ENCODE assay signal across 8 cellular contexts in genomic region chr7:66920256-66920655, GRCh38. TPM values are rescaled to one million over a fixed set of nuclear protein-coding genes. Genes with fewer than 3 reads are reported as not detected.
DNase-seq lines count a peak whose midpoint lies in the region; ATAC-seq and TF ChIP-seq lines count a peak whose summit lies in the region.

No MANE protein-coding gene starts in this region.

- H3K9me3 ChIP-seq in cardiac muscle cell (ENCODE audit: low read depth): no peaks in the 10 kb centered on the region

- ATAC-seq in left ventricle myocardium superior: no peak
- no peak for ATAC-seq in memory B cell (ENCODE audit: low read depth)

- peaks cover 4% of the 10 kb centered on the region for H3K27me3 Mint-ChIP-seq in activated naive CD8-positive, alpha-beta T cell treated with anti-CD3 and anti-CD28 coated beads for 36 hours
- no peaks in the 10 kb centered on the region for H3K27me3 Mint-ChIP-seq in memory B cell

- DNase-seq in cardiac muscle cell (ENCODE audit: low read depth in 1 of 2, low spot score in 1 of 2) (no peak), left ventricle myocardium superior (no peak), memory B cell (ENCODE audit: low spot score in 2 of 2) (no peak), HT-29 (ENCODE audit: low spot score) (no peak)
- DNase-seq in activated naive CD8-positive, alpha-beta T cell treated with anti-CD3 and anti-CD28 coated beads for 36 hours: no peak
- no peak for DNase-seq in stimulated activated CD4-positive, alpha-beta T cell treated with anti-CD3 and anti-CD28 coated beads, Interleukin-4, amount 100 ng/mL, for 1 hour
- no peak for DNase-seq in activated effector memory CD4-positive, alpha-beta T cell treated with anti-CD3 and anti-CD28 coated beads, Interleukin-2, amount 50 U/mL, for 16 hours

- H3K4me1 ChIP-seq in cardiac muscle cell (ENCODE audit: low read depth) (peaks cover 10% of the 10 kb centered on the region), urinary bladder (ENCODE audit: insufficient read depth) (peaks cover 4% of the 10 kb centered on the region)

- H3K4me3 Mint-ChIP-seq in activated naive CD8-positive, alpha-beta T cell treated with anti-CD3 and anti-CD28 coated beads for 36 hours: peak overlapping the region; percentile 69
- no peak overlapping the region for H3K4me3 Mint-ChIP-seq in memory B cell

- intact Hi-C loops in left ventricle myocardium superior (cut with micrococcal nuclease): no loop called here

- H3K36me3 ChIP-seq in cardiac muscle cell (no peaks in the 10 kb centered on the region), urinary bladder (ENCODE audit: insufficient read depth) (no peaks in the 10 kb centered on the region)

- WGBS in urinary bladder: 77% methylated on average over 3 of the region's 3 CpGs

- peaks cover 1% of the 10 kb centered on the region for H3K9me3 Mint-ChIP-seq in activated naive CD8-positive, alpha-beta T cell treated with anti-CD3 and anti-CD28 coated beads for 36 hours
- no peaks in the 10 kb centered on the region for H3K9me3 Mint-ChIP-seq in memory B cell

- no peak for TF ChIP-seq CTCF in cardiac muscle cell (IDR thresholded peaks at IDR 0.05; ENCODE audit: low read depth, low read length)

- peak overlapping the region; percentile 65 for H3K27ac Mint-ChIP-seq in activated naive CD8-positive, alpha-beta T cell treated with anti-CD3 and anti-CD28 coated beads for 36 hours
- H3K27ac Mint-ChIP-seq in memory B cell: peak overlapping the region; percentile 89

- H3K4me3 ChIP-seq in cardiac muscle cell (peak overlapping the region; percentile 98), urinary bladder (ENCODE audit: low read depth, low read length) (peak overlapping the region; percentile 99)

- H3K27me3 ChIP-seq in cardiac muscle cell: no peaks in the 10 kb centered on the region

- H3K27ac ChIP-seq in cardiac muscle cell (no peak overlapping the region), urinary bladder (ENCODE audit: low read depth) (no peak overlapping the region)

- peaks cover 20% of the 10 kb centered on the region for H3K4me1 Mint-ChIP-seq in activated naive CD8-positive, alpha-beta T cell treated with anti-CD3 and anti-CD28 coated beads for 36 hours
- peaks cover 18% of the 10 kb centered on the region for H3K4me1 Mint-ChIP-seq in memory B cell

- peaks cover 22% of the 10 kb centered on the region for H3K36me3 Mint-ChIP-seq in activated naive CD8-positive, alpha-beta T cell treated with anti-CD3 and anti-CD28 coated beads for 36 hours
- peaks cover under 1% of the 10 kb centered on the region for H3K36me3 Mint-ChIP-seq in memory B cell

RNA-seq across cellular contexts. Expression of gene TMEM248, which starts 0.8 kb away (rescaled TPM):
- total RNA-seq in cardiac muscle cell (53.0 and 86.8 TPM in 2 replicates), left ventricle myocardium superior (37.5 TPM), urinary bladder (82.1 TPM)
- polyA plus RNA-seq in cardiac muscle cell (55.7 and 58.1 TPM in 2 replicates), urinary bladder (57.8 TPM)
- total RNA-seq in activated naive CD8-positive, alpha-beta T cell treated with anti-CD3 and anti-CD28 coated beads for 36 hours: 10 to 100 TPM; 80.3 to 82.6 TPM
- total RNA-seq in HT-29 (2014; rRNA removed; shearing (Covaris generic)): 104 and 140 TPM in 2 replicates
